ENCODE assay signal across 26 cellular contexts in genomic region chr14:68407275-68407674, GRCh38.
DNase-seq lines count a peak whose midpoint lies in the region; ATAC-seq, FAIRE-seq and TF ChIP-seq lines count a peak whose summit lies in the region.
"Had no signal": no experiment of that assay in that cellular context is flagged by ENCODE, and none has a peak within 500 bp of the region (broad histone marks: within the 10 kb centered on the region; RNA-seq: fewer than 3 reads in every experiment).

No MANE protein-coding gene starts in this region.

- H3K4me3 ChIP-seq in BLaER1: no peak overlapping the region
- H3K4me3 ChIP-seq in OCI-LY7 (ENCODE audit: low read depth, low read length, poor library complexity, severe bottlenecking): no peak overlapping the region
- H3K4me3 ChIP-seq in MG63: no peak overlapping the region
- H3K4me3 ChIP-seq: heart left ventricle, suprapubic skin had no signal

- H3K9me3 ChIP-seq in BLaER1 (peaks cover 5% of the 10 kb centered on the region; the same call in 1 of the 2 replicates), OCI-LY7 (ENCODE audit: low read length) (no peaks in the 10 kb centered on the region), MG63 (no peaks in the 10 kb centered on the region)
- H3K9me3 ChIP-seq: heart left ventricle, suprapubic skin had no signal

- no TSS peak for BruUV-seq in OCI-LY7 (replicated peaks; lab: Mats Ljungman, UMichigan)

- FAIRE-seq in HTR-8/SVneo (lab: Jason Lieb, UNC): peak; percentile 95
- FAIRE-seq: H54, keratinocyte had no signal

- no peaks in the 10 kb centered on the region for H3K9me3 Mint-ChIP-seq in activated B cell treated with CpG ODN at 0.5 μM for 24 hours
- no peaks in the 10 kb centered on the region for H3K9me3 Mint-ChIP-seq in natural killer cell treated with Interleukin-12 subunit alpha and Interleukin-12 subunit beta and Interleukin-15 and Interleukin-18, amount 100 ng/mL, for 72 hours
- H3K9me3 Mint-ChIP-seq in T-helper 2 cell treated with Interferon-gamma antibody and Interleukin-4, amounts not matched to agents 5 μg/mL and 100 μg/mL, for 36 hours: no peaks in the 10 kb centered on the region
- H3K9me3 Mint-ChIP-seq: activated CD4-positive, alpha-beta T cell treated with anti-CD3 and anti-CD28 coated beads, Interleukin-2, amount 10 ng/mL, durations not matched to agents 7 days and 5 days; CD4-positive, alpha-beta T cell; WTC11 had no signal

- H3K4me1 ChIP-seq in BLaER1: peaks cover 77% of the 10 kb centered on the region
- H3K4me1 ChIP-seq in OCI-LY7 (ENCODE audit: insufficient read depth, low read length, poor library complexity, severe bottlenecking): peaks cover 48% of the 10 kb centered on the region

- intact Hi-C loops in activated B cell treated with CpG ODN at 0.5 μM for 24 hours (cut with micrococcal nuclease): loop anchor here (10.0 kb wide), 1 partner anchor 462 kb away; no protein-coding TSS in a partner anchor
- intact Hi-C loops in OCI-LY7 (cut with micrococcal nuclease; ENCODE audit: unreplicated experiment): no loop called here

- H4K20me1 ChIP-seq in BLaER1 (no peaks in the 10 kb centered on the region), OCI-LY7 (ENCODE audit: insufficient read depth, low read length) (no peaks in the 10 kb centered on the region)

- TF ChIP-seq CTCF in activated B cell treated with CpG ODN at 0.5 μM for 24 hours (IDR thresholded peaks at IDR 0.05) (no peak), OCI-LY7 (conservative IDR thresholded peaks at IDR 0.05; ENCODE audit: low read length) (no peak)

- CTCF ChIA-PET in activated B cell treated with CpG ODN at 0.5 μM for 24 hours (lab: Charles Lee): interaction anchor here (0.9 to 2.5 kb wide), 8 partner anchors 63 to 409 kb away, joined by 3 to 31 read pairs (median 4); no protein-coding TSS in a partner anchor
- CTCF ChIA-PET in OCI-LY7 (lab: Charles Lee; ENCODE audit: unreplicated experiment): no interaction called here

- peak overlapping the region; percentile 88 for H3K27ac Mint-ChIP-seq in activated B cell treated with CpG ODN at 0.5 μM for 24 hours
- peak overlapping the region; percentile 8 to 79 for H3K27ac Mint-ChIP-seq in natural killer cell treated with Interleukin-12 subunit alpha and Interleukin-12 subunit beta and Interleukin-15 and Interleukin-18, amount 100 ng/mL, for 72 hours
- no peak overlapping the region for H3K27ac Mint-ChIP-seq in T-helper 2 cell treated with Interferon-gamma antibody and Interleukin-4, amounts not matched to agents 5 μg/mL and 100 μg/mL, for 36 hours
- H3K27ac Mint-ChIP-seq: activated CD4-positive, alpha-beta T cell treated with anti-CD3 and anti-CD28 coated beads, Interleukin-2, amount 10 ng/mL, durations not matched to agents 7 days and 5 days; CD4-positive, alpha-beta T cell had no signal

- no peak overlapping the region for H3K27ac ChIP-seq in BLaER1
- H3K27ac ChIP-seq in OCI-LY7 (ENCODE audit: low read depth, low read length, poor library complexity, severe bottlenecking): no peak overlapping the region
- H3K27ac ChIP-seq: heart left ventricle, suprapubic skin had no signal

- no peaks in the 10 kb centered on the region for H3K27me3 ChIP-seq in BLaER1
- H3K27me3 ChIP-seq in MG63: no peaks in the 10 kb centered on the region
- H3K27me3 ChIP-seq: heart left ventricle, suprapubic skin had no signal

- DNase-seq in HTR-8/SVneo (ENCODE audit: insufficient read length, low spot score) (no peak), activated B cell treated with CpG ODN at 0.5 μM for 24 hours (no peak), OCI-LY7 (ENCODE audit: low spot score) (no peak), MG63 (no peak)
- DNase-seq in natural killer cell treated with Interleukin-12 subunit alpha and Interleukin-12 subunit beta and Interleukin-15 and Interleukin-18, amount 100 ng/mL, for 72 hours (ENCODE audit: low spot score): no peak
- no peak for DNase-seq in activated CD8-positive, alpha-beta memory T cell treated with anti-CD3 and anti-CD28 coated beads, Interleukin-2, amount 50 U/mL, for 48 hours
- DNase-seq in T-helper 2 cell treated with Interferon-gamma antibody and Interleukin-4, amounts not matched to agents 5 μg/mL and 100 μg/mL, for 36 hours (ENCODE audit: low spot score): no peak
- DNase-seq: activated CD4-positive, alpha-beta T cell treated with anti-CD3 and anti-CD28 coated beads, Interleukin-2, amount 10 ng/mL, durations not matched to agents 7 days and 5 days; activated gamma-delta T cell; activated T-cell treated with anti-CD3 and anti-CD28 coated beads, Interleukin-2, amount 50 U/mL, for 1 hour; CD4-positive, alpha-beta T cell; central memory CD4-positive, alpha-beta T cell; cortex of kidney; heart left ventricle; Karpas-422; midbrain; NCI-H446 treated with DMSO at 0.1 percent for 48 hours; NCI-H774; stimulated activated CD4-positive, alpha-beta T cell treated with anti-CD3 and anti-CD28 coated beads, Interleukin-15, amount 100 ng/mL, for 24 hours; stimulated activated naive CD4-positive, alpha-beta T cell; SW 1271 had no signal

- no peaks in the 10 kb centered on the region for H3K36me3 ChIP-seq in BLaER1
- H3K36me3 ChIP-seq in OCI-LY7 (ENCODE audit: insufficient read depth, low read length): no peaks in the 10 kb centered on the region
- H3K36me3 ChIP-seq in MG63: no peaks in the 10 kb centered on the region
- H3K36me3 ChIP-seq: heart left ventricle, suprapubic skin had no signal

- no peaks in the 10 kb centered on the region for H3K9me2 ChIP-seq in OCI-LY7 (ENCODE audit: insufficient read depth, low read length)

- H3K4me2 ChIP-seq in BLaER1 (0 out of 2 replicates have a peak overlapping the region, but pooled peaks have one; percentile 60), OCI-LY7 (ENCODE audit: low read length) (no peak overlapping the region)

- H3K4me3 Mint-ChIP-seq in activated B cell treated with CpG ODN at 0.5 μM for 24 hours: no peak overlapping the region
- peak overlapping the region; percentile 23 for H3K4me3 Mint-ChIP-seq in natural killer cell treated with Interleukin-12 subunit alpha and Interleukin-12 subunit beta and Interleukin-15 and Interleukin-18, amount 100 ng/mL, for 72 hours
- no peak overlapping the region for H3K4me3 Mint-ChIP-seq in T-helper 2 cell treated with Interferon-gamma antibody and Interleukin-4, amounts not matched to agents 5 μg/mL and 100 μg/mL, for 36 hours
- H3K4me3 Mint-ChIP-seq: activated CD4-positive, alpha-beta T cell treated with anti-CD3 and anti-CD28 coated beads, Interleukin-2, amount 10 ng/mL, durations not matched to agents 7 days and 5 days; CD4-positive, alpha-beta T cell; WTC11 had no signal

- no peaks in the 10 kb centered on the region for H3K79me2 ChIP-seq in OCI-LY7 (ENCODE audit: insufficient read depth, low read depth, low read length)

- H3K9ac ChIP-seq in BLaER1: no peak overlapping the region

- POLR2A ChIA-PET in activated B cell treated with CpG ODN at 0.5 μM for 24 hours (lab: Charles Lee) (interaction anchor here (0.6 to 16.7 kb wide), 11 partner anchors 34 to 408 kb away, joined by 3 to 350 read pairs (median 30); partner anchors contain the start of gene ZFP36L1), OCI-LY7 (lab: Charles Lee) (no interaction called here)

- H3K36me3 Mint-ChIP-seq in activated B cell treated with CpG ODN at 0.5 μM for 24 hours (ENCODE audit: low read depth): peaks cover 6% of the 10 kb centered on the region
- H3K36me3 Mint-ChIP-seq in natural killer cell treated with Interleukin-12 subunit alpha and Interleukin-12 subunit beta and Interleukin-15 and Interleukin-18, amount 100 ng/mL, for 72 hours: no peaks in the 10 kb centered on the region
- H3K36me3 Mint-ChIP-seq in T-helper 2 cell treated with Interferon-gamma antibody and Interleukin-4, amounts not matched to agents 5 μg/mL and 100 μg/mL, for 36 hours (ENCODE audit: low read depth): no peaks in the 10 kb centered on the region
- H3K36me3 Mint-ChIP-seq: WTC11 had no signal

- peaks cover 87% of the 10 kb centered on the region for H3K4me1 Mint-ChIP-seq in activated B cell treated with CpG ODN at 0.5 μM for 24 hours
- H3K4me1 Mint-ChIP-seq in natural killer cell treated with Interleukin-12 subunit alpha and Interleukin-12 subunit beta and Interleukin-15 and Interleukin-18, amount 100 ng/mL, for 72 hours (ENCODE audit: low read depth in 2 of 2): peaks cover 48 to 57% of the 10 kb centered on the region in 2 donors
- H3K4me1 Mint-ChIP-seq in T-helper 2 cell treated with Interferon-gamma antibody and Interleukin-4, amounts not matched to agents 5 μg/mL and 100 μg/mL, for 36 hours (ENCODE audit: low read depth): peaks cover 10% of the 10 kb centered on the region

- ATAC-seq in activated B cell treated with CpG ODN at 0.5 μM for 24 hours (ENCODE audit: low read depth): no peak
- ATAC-seq in natural killer cell treated with Interleukin-12 subunit alpha and Interleukin-12 subunit beta and Interleukin-15 and Interleukin-18, amount 100 ng/mL, for 72 hours: no peak
- ATAC-seq: heart left ventricle had no signal

- no peak overlapping the region for H2AFZ ChIP-seq in OCI-LY7 (ENCODE audit: low read length)

- no peaks in the 10 kb centered on the region for H3K27me3 Mint-ChIP-seq in activated B cell treated with CpG ODN at 0.5 μM for 24 hours
- no peaks in the 10 kb centered on the region for H3K27me3 Mint-ChIP-seq in natural killer cell treated with Interleukin-12 subunit alpha and Interleukin-12 subunit beta and Interleukin-15 and Interleukin-18, amount 100 ng/mL, for 72 hours
- H3K27me3 Mint-ChIP-seq in T-helper 2 cell treated with Interferon-gamma antibody and Interleukin-4, amounts not matched to agents 5 μg/mL and 100 μg/mL, for 36 hours (ENCODE audit: low read depth): no peaks in the 10 kb centered on the region
- H3K27me3 Mint-ChIP-seq: activated CD4-positive, alpha-beta T cell treated with anti-CD3 and anti-CD28 coated beads, Interleukin-2, amount 10 ng/mL, durations not matched to agents 7 days and 5 days; CD4-positive, alpha-beta T cell had no signal
